Comparison of ENCODE assay signal across 9 cellular contexts in the genomic region with DNA sequence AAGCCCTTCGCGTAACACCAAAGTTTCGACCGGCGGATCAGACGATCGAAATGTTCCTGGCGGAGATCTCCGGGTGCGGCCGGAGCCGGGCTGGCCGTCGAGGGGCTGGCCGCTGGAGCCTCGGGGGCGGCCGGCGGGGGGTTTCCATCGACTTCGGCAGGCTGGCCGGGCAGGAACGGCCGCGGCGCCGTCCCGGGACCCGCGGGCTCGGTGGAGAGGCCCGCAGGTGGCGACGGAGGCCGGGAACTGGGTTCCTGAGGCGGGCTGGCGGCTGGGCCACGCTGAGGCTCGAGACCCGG. TPM values are rescaled to one million over a fixed set of nuclear protein-coding genes. Genes with fewer than 3 reads are reported as not detected.
A peak's percentile ranks its signal among the peaks of the same experiment; 100 is the strongest.
DNase-seq lines count a peak whose midpoint lies in the region; ATAC-seq, FAIRE-seq and TF ChIP-seq lines count a peak whose summit lies in the region.
"Had no signal": no experiment of that assay in that cellular context is flagged by ENCODE, and none has a peak within 500 bp of the region (broad histone marks: within the 10 kb centered on the region; RNA-seq: fewer than 3 reads in every experiment).

No MANE protein-coding gene starts in this region.

- CTCF ChIA-PET in A673 (lab: Charles Lee), result interaction anchor here (0.7 kb wide), 1 partner anchor 223 kb away, joined by 3 read pairs; no protein-coding TSS in a partner anchor

- no TSS peak for BruUV-seq in A673 (replicated peaks; lab: Mats Ljungman, UMichigan)

- FAIRE-seq in D721Med (lab: Jason Lieb, UNC), result no peak

- H3K27me3 ChIP-seq in A673 (replicated peaks; ENCODE audit: insufficient read depth, low read depth, low read length, poor library complexity) (peaks cover 9% of the 10 kb centered on the region), lower lobe of right lung (ENCODE audit: low read depth) (peaks cover 58% of the 10 kb centered on the region)

- DNase-seq in A673 (ENCODE audit: low spot score) (no peak), GM20000 (ENCODE audit: low spot score) (peak; percentile 63), astrocyte of the hippocampus (ENCODE audit: low read depth, low spot score) (peak; percentile 48), lower lobe of right lung (no peak), D721Med (ENCODE audit: insufficient read length, low spot score) (no peak), D341Med (ENCODE audit: low spot score) (no peak), foreskin melanocyte (no peak), NCI-H2029 (lab: John Stamatoyannopoulos, UW) (no peak)
- DNase-seq: Kasumi-1 had no signal

- peak; percentile 1 to 16 for ATAC-seq in lower lobe of right lung

- no peaks in the 10 kb centered on the region for H3K36me3 ChIP-seq in A673 (ENCODE audit: insufficient read depth, low read length, poor library complexity, severe bottlenecking)
- H3K36me3 ChIP-seq in lower lobe of right lung, result no peaks in the 10 kb centered on the region

- intact Hi-C loops in A673 (cut with micrococcal nuclease; ENCODE audit: unreplicated experiment) (no loop called here), lower lobe of right lung (cut with DNase I) (loop anchor here (10.0 kb wide), 1 partner anchor 51 kb away; no protein-coding TSS in a partner anchor)

- H3K9me3 ChIP-seq in A673 (ENCODE audit: low read depth, low read length, poor library complexity, severe bottlenecking), result no peaks in the 10 kb centered on the region
- no peaks in the 10 kb centered on the region for H3K9me3 ChIP-seq in lower lobe of right lung

- peak overlapping the region; percentile 58 for H3K4me3 ChIP-seq in A673 (ENCODE audit: low read depth, low read length, poor library complexity, severe bottlenecking)
- H3K4me3 ChIP-seq in lower lobe of right lung, result peak overlapping the region; percentile 61

- H3K27ac ChIP-seq in A673 (ENCODE audit: low read depth, low read length, poor library complexity, severe bottlenecking) (no peak overlapping the region), lower lobe of right lung (no peak overlapping the region)

- no peaks in the 10 kb centered on the region for H3K4me1 ChIP-seq in A673 (ENCODE audit: insufficient read depth, low read length, poor library complexity, severe bottlenecking)
- peaks cover 31% of the 10 kb centered on the region for H3K4me1 ChIP-seq in lower lobe of right lung

- POLR2A ChIA-PET in A673 (lab: Charles Lee; ENCODE audit: low non-redundant PET), result no interaction called here

- TF ChIP-seq CTCF in A673 (conservative IDR thresholded peaks at IDR 0.05; ENCODE audit: low read depth, low read length) (no peak), GM20000 (IDR thresholded peaks at IDR 0.05; ENCODE audit: extremely low read depth, missing control alignments) (no peak), lower lobe of right lung (IDR thresholded peaks at IDR 0.05) (no peak), D721Med (IDR thresholded peaks at IDR 0.05; ENCODE audit: insufficient read depth, missing control alignments) (no peak)

RNA-seq across cellular contexts. Expression of gene EPOP, which starts 1.1 kb away (rescaled TPM):
- total RNA-seq in A673 (2021), result 4.0 and 5.9 TPM in 2 replicates
- total RNA-seq in lower lobe of right lung, result 1.0 TPM

RNA-seq across cellular contexts. Expression of gene MLLT6, which starts 31.4 kb away (rescaled TPM):
- 41.4 and 59.5 TPM in 2 replicates for total RNA-seq in A673 (2021)
- total RNA-seq in lower lobe of right lung, result 135 TPM

RNA-seq across cellular contexts. Expression of gene CISD3, which starts 56.5 kb away (rescaled TPM):
- total RNA-seq in A673 (2021) (6.6 and 8.5 TPM in 2 replicates), lower lobe of right lung (31.3 TPM)

Comparison
In these comparisons a context has a peak if more than half of its experiments do, and no peak if none do; other contexts are left out.
1. DNase-seq: peak in GM20000 (single experiment) and astrocyte of the hippocampus (single experiment); none in A673 (single experiment), lower lobe of right lung (single experiment), D721Med (single experiment), D341Med (single experiment), foreskin melanocyte (single experiment) and NCI-H2029 (single experiment).